Comparison of ENCODE assay signal across 5 cellular contexts in the genomic region with DNA sequence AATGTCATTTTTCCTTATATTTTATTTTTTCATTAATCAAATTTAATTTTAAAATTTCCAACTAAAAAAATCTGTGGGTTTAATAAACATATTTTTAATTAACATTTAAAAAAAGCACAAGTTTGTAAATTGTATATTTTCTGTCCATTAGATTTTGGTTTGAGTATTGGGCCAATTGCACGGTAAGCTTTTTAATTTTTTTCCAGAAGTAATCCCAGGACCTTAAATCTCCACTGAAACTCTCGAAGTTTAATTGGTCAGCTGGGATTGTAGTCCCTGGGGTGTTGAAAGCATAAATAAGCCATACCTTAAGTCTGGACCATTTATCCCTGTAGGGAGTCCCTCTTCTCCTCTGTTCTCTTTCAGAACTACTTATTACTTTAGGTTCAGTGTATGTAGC. TPM values are rescaled to one million over a fixed set of nuclear protein-coding genes. Genes with fewer than 3 reads are reported as not detected.
"Had no signal": no experiment of that assay in that cellular context is flagged by ENCODE, and none has a peak within 500 bp of the region (broad histone marks: within the 10 kb centered on the region; RNA-seq: fewer than 3 reads in every experiment).

OR2G6 (plus strand) TSS at position 301 of the 400 bp plus-strand sequence. CDS start 13,574 bp downstream, outside the sequence.

RNA-seq across cellular contexts. Expression of gene OR2G6, which starts in this region (rescaled TPM):
- total RNA-seq: GM23248, H9, HT-29, IMR-90, K562 had no signal
- polyA plus RNA-seq: GM23248, IMR-90, K562 had no signal
